ENCODE assay signal across 3 cellular contexts in genomic region chr2:103945083-103945482, GRCh38.
TF ChIP-seq lines count a peak whose summit lies in the region.

No MANE protein-coding gene starts in this region.

TF ChIP-seq in HepG2, 621 proteins besides CTCF, POLR2A, EP300 and RAD21:
- TF ChIP-seq CEBPB (IDR thresholded peaks at IDR 0.05; ENCODE audit: borderline replicate concordance, low read depth, low read length) (peak; percentile 66; the same call in 1 of the 2 replicates), ATF7 (IDR thresholded peaks at IDR 0.05) (peak; percentile 60), ATF7 (CRISPR knock-in tag; IDR thresholded peaks at IDR 0.05) (no peak), CCAR2 (optimal IDR thresholded peaks at IDR 0.05; ENCODE audit: low read depth, low read length) (no peak)

TF ChIP-seq in IMR-90, 13 proteins besides CTCF, POLR2A, EP300 and RAD21:
- TF ChIP-seq CEBPB (IDR thresholded peaks at IDR 0.05; ENCODE audit: low read depth, low read length), result 0 out of 2 replicates have a peak, but pooled peaks have one; percentile 23
- TF ChIP-seq NFE2L2 (IDR thresholded peaks at IDR 0.05; ENCODE audit: low read depth, low read length), result no peak
TF ChIP-seq in IMR-90: peak in this region for 1.

TF ChIP-seq in K562, 482 proteins besides CTCF, POLR2A, EP300 and RAD21:
- no peak for TF ChIP-seq JUND (IDR thresholded peaks at IDR 0.05; ENCODE audit: borderline replicate concordance, low read depth, low read length)
- no peak for TF ChIP-seq JUND (tag; IDR thresholded peaks at IDR 0.05; ENCODE audit: borderline replicate concordance, low read depth, low read length)
- no peak for TF ChIP-seq CEBPG (CRISPR knock-in tag; IDR thresholded peaks at IDR 0.05)
- TF ChIP-seq CEBPG (tag; conservative IDR thresholded peaks at IDR 0.05 in 1 of 2, IDR thresholded peaks at IDR 0.05 in 1 of 2), result peak in 1 of 2 experiments; percentile 39; a peak in 2 of 4 replicates
- TF ChIP-seq CEBPB (tag; IDR thresholded peaks at IDR 0.05), result peak; percentile 16; the same call in 1 of the 2 replicates
